Comparison of ENCODE assay signal across 8 cellular contexts in genomic region chr1:1505801-1506200, GRCh38. TPM values are rescaled to one million over a fixed set of nuclear protein-coding genes. Genes with fewer than 3 reads are reported as not detected.
DNase-seq lines count a peak whose midpoint lies in the region; ATAC-seq and TF ChIP-seq lines count a peak whose summit lies in the region.
"Not testable (repeated sequence)": the region's sequence is repeated elsewhere in the genome, so short reads cannot be mapped to it uniquely, and the experiment has no call there.

No MANE protein-coding gene starts in this region.

- not testable (repeated sequence) for H3K36me3 Mint-ChIP-seq in activated naive CD4-positive, alpha-beta T cell treated with anti-CD3 and anti-CD28 coated beads for 36 hours (ENCODE audit: low read depth); dendritic cell treated with granulocyte-macrophage colony-stimulating factor and Interleukin-4, amounts not matched to agents 40 ng/mL and 50 ng/mL, for 4 days (ENCODE audit: low read depth); stimulated activated naive CD8-positive, alpha-beta T cell treated with anti-CD3 and anti-CD28 coated beads, Interleukin-15, Interleukin-2, amounts not matched to agents 100 ng/mL and 50 ng/mL, for 24 hours (ENCODE audit: low read depth)

- H3K4me3 ChIP-seq in RWPE2 (ENCODE audit: severe bottlenecking); neutrophil (ENCODE audit: low read depth in 1 of 2, low read length in 1 of 2): not testable (repeated sequence)

- not testable (repeated sequence) for H3K27me3 ChIP-seq in RWPE2 (ENCODE audit: insufficient read depth, poor library complexity, severe bottlenecking); neutrophil

- not testable (repeated sequence) for H3K4me1 ChIP-seq in RWPE2 (ENCODE audit: insufficient read depth, poor library complexity, severe bottlenecking)
- H3K4me1 ChIP-seq in neutrophil (ENCODE audit: control insufficient read depth in 1 of 2, insufficient read depth in 1 of 2, low read depth in 1 of 2, low read length in 1 of 2), result peaks cover 4 to 12% of the 10 kb centered on the region in 2 experiments

- H3K4me1 Mint-ChIP-seq in activated naive CD4-positive, alpha-beta T cell treated with anti-CD3 and anti-CD28 coated beads for 36 hours (ENCODE audit: low read depth), result peaks cover 12% of the 10 kb centered on the region
- H3K4me1 Mint-ChIP-seq in dendritic cell treated with granulocyte-macrophage colony-stimulating factor and Interleukin-4, amounts not matched to agents 40 ng/mL and 50 ng/mL, for 4 days (ENCODE audit: low read depth), result peaks cover 16% of the 10 kb centered on the region
- peaks cover 16% of the 10 kb centered on the region for H3K4me1 Mint-ChIP-seq in stimulated activated naive CD8-positive, alpha-beta T cell treated with anti-CD3 and anti-CD28 coated beads, Interleukin-15, Interleukin-2, amounts not matched to agents 100 ng/mL and 50 ng/mL, for 24 hours (ENCODE audit: low read depth)

- H3K27ac Mint-ChIP-seq in activated naive CD4-positive, alpha-beta T cell treated with anti-CD3 and anti-CD28 coated beads for 36 hours, result not testable (repeated sequence)
- H3K27ac Mint-ChIP-seq in dendritic cell treated with granulocyte-macrophage colony-stimulating factor and Interleukin-4, amounts not matched to agents 40 ng/mL and 50 ng/mL, for 4 days, result peak overlapping the region; percentile 96
- peak overlapping the region; percentile 97 for H3K27ac Mint-ChIP-seq in stimulated activated naive CD8-positive, alpha-beta T cell treated with anti-CD3 and anti-CD28 coated beads, Interleukin-15, Interleukin-2, amounts not matched to agents 100 ng/mL and 50 ng/mL, for 24 hours

- peak overlapping the region; percentile 67 for H3K4me3 Mint-ChIP-seq in activated naive CD4-positive, alpha-beta T cell treated with anti-CD3 and anti-CD28 coated beads for 36 hours
- not testable (repeated sequence) for H3K4me3 Mint-ChIP-seq in dendritic cell treated with granulocyte-macrophage colony-stimulating factor and Interleukin-4, amounts not matched to agents 40 ng/mL and 50 ng/mL, for 4 days
- H3K4me3 Mint-ChIP-seq in stimulated activated naive CD8-positive, alpha-beta T cell treated with anti-CD3 and anti-CD28 coated beads, Interleukin-15, Interleukin-2, amounts not matched to agents 100 ng/mL and 50 ng/mL, for 24 hours, result peak overlapping the region; percentile 77

- not testable (repeated sequence) for H3K36me3 ChIP-seq in RWPE2 (ENCODE audit: low read depth); neutrophil

- H3K9me3 Mint-ChIP-seq in activated naive CD4-positive, alpha-beta T cell treated with anti-CD3 and anti-CD28 coated beads for 36 hours; dendritic cell treated with granulocyte-macrophage colony-stimulating factor and Interleukin-4, amounts not matched to agents 40 ng/mL and 50 ng/mL, for 4 days; stimulated activated naive CD8-positive, alpha-beta T cell treated with anti-CD3 and anti-CD28 coated beads, Interleukin-15, Interleukin-2, amounts not matched to agents 100 ng/mL and 50 ng/mL, for 24 hours: not testable (repeated sequence)

- TF ChIP-seq CTCF in 22Rv1 (IDR thresholded peaks at IDR 0.05); neutrophil (IDR thresholded peaks at IDR 0.05): not testable (repeated sequence)
- peak; percentile 1 for TF ChIP-seq CTCF in RWPE2 (IDR thresholded peaks at IDR 0.05; ENCODE audit: poor library complexity, severe bottlenecking)

- CTCF ChIA-PET in activated naive CD4-positive, alpha-beta T cell treated with anti-CD3 and anti-CD28 coated beads for 36 hours (lab: Charles Lee), result interaction anchor here (1.2 kb wide), 1 partner anchor 64 kb away, joined by 3 read pairs; no protein-coding TSS in a partner anchor

- intact Hi-C loops in activated naive CD4-positive, alpha-beta T cell treated with anti-CD3 and anti-CD28 coated beads for 36 hours (cut with micrococcal nuclease), result loop anchor here (1.0 to 5.0 kb wide), 6 partner anchors 35 to 198 kb away; partner anchors contain the start of genes ACAP3, ATAD3B, CCNL2 and MRPL20
- intact Hi-C loops in dendritic cell treated with granulocyte-macrophage colony-stimulating factor and Interleukin-4, amounts not matched to agents 40 ng/mL and 50 ng/mL, for 4 days (cut with micrococcal nuclease), result not testable (repeated sequence)

- ATAC-seq in RWPE2 (ENCODE audit: low read depth), result not testable (repeated sequence)
- ATAC-seq in left lobe of liver, result peak; percentile 46

- H3K9me3 ChIP-seq in RWPE2 (ENCODE audit: severe bottlenecking); neutrophil: not testable (repeated sequence)

- peak overlapping the region; percentile 89 for H3K27ac ChIP-seq in 22Rv1
- peak overlapping the region; percentile 31 for H3K27ac ChIP-seq in RWPE2 (ENCODE audit: poor library complexity, severe bottlenecking)
- peak overlapping the region; percentile 75 for H3K27ac ChIP-seq in neutrophil

- DNase-seq in HT-29 (ENCODE audit: low spot score) (peak; percentile 5), left lobe of liver (ENCODE audit: low spot score) (peak; percentile 72)
- not testable (repeated sequence) for DNase-seq in RWPE2 (ENCODE audit: low spot score); activated naive CD4-positive, alpha-beta T cell treated with anti-CD3 and anti-CD28 coated beads for 36 hours

- H3K27me3 Mint-ChIP-seq in activated naive CD4-positive, alpha-beta T cell treated with anti-CD3 and anti-CD28 coated beads for 36 hours (ENCODE audit: low read depth); dendritic cell treated with granulocyte-macrophage colony-stimulating factor and Interleukin-4, amounts not matched to agents 40 ng/mL and 50 ng/mL, for 4 days; stimulated activated naive CD8-positive, alpha-beta T cell treated with anti-CD3 and anti-CD28 coated beads, Interleukin-15, Interleukin-2, amounts not matched to agents 100 ng/mL and 50 ng/mL, for 24 hours: not testable (repeated sequence)

RNA-seq across cellular contexts. Expression of gene ATAD3A, which starts 6.2 kb away (rescaled TPM):
- total RNA-seq in HT-29 (2014; rRNA removed; shearing (Covaris generic)), result 155 and 162 TPM in 2 replicates
- total RNA-seq in activated naive CD4-positive, alpha-beta T cell treated with anti-CD3 and anti-CD28 coated beads for 36 hours, result 10 to 100 TPM; 39.4 to 41.0 TPM
- total RNA-seq in left lobe of liver, result 16.3 TPM

RNA-seq across cellular contexts. Expression of gene ATAD3B, which starts 34.2 kb away (rescaled TPM):
- 102 and 111 TPM in 2 replicates for total RNA-seq in HT-29 (2014; rRNA removed; shearing (Covaris generic))
- total RNA-seq in activated naive CD4-positive, alpha-beta T cell treated with anti-CD3 and anti-CD28 coated beads for 36 hours, result 10 to 100 TPM; 32.7 to 38.7 TPM
- total RNA-seq in left lobe of liver, result 16.0 TPM

RNA-seq across cellular contexts. Expression of gene TMEM240, which starts 34.6 kb away (rescaled TPM):
- total RNA-seq in HT-29 (2014; rRNA removed; shearing (Covaris generic)), result 1.4 and 2.4 TPM in 2 replicates
- not detected for total RNA-seq in activated naive CD4-positive, alpha-beta T cell treated with anti-CD3 and anti-CD28 coated beads for 36 hours
- 0.98 TPM for total RNA-seq in left lobe of liver

RNA-seq across cellular contexts. Expression of gene ATAD3C, which starts 56.3 kb away (rescaled TPM):
- total RNA-seq in HT-29 (2014; rRNA removed; shearing (Covaris generic)), result 2.3 and 3.1 TPM in 2 replicates
- under 1 TPM; 0.42 to 0.57 TPM for total RNA-seq in activated naive CD4-positive, alpha-beta T cell treated with anti-CD3 and anti-CD28 coated beads for 36 hours
- 2.9 TPM for total RNA-seq in left lobe of liver

Comparison
In these comparisons a context has a peak if more than half of its experiments do, and no peak if none do; other contexts are left out.
1. H3K27ac ChIP-seq: peak in every context shown above with its lines; median percentile 89 in 22Rv1; 75 in neutrophil; 31 in RWPE2.